Comparison of ENCODE assay signal across 8 cellular contexts in the genomic region with DNA sequence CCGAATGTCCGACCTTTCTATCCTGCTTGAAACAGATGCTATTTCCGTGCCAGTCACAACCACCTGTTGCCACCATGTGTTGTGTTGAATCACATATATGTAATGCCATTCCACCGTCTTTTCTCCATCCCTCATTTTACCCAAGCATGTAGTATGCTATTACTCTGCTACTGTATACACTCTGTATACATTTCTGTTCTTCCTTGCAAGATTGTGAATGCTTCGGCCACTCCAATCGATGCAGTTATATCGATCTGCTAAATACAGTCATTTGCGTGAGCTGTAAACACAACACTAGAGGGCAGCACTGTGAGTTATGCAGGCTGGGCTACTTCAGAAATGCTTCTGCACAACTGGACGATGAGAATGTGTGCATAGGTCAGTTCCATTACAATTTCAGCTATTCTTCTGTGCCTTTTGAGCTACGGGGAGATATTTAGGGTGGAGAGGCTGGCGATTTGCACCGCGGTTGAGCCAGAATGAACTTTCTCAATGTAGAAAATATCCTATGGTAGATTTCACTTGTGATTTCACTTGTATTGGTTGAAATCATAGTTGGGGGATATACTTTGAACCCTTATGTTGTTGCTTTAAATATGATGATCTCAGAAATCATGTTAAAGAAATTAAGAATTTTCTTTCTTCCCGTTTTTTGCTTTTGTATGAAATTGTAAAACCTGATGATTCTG.
DNase-seq lines count a peak whose midpoint lies in the region; ATAC-seq lines count a peak whose summit lies in the region.

No MANE protein-coding gene starts in this region.

- H3K4me1 Mint-ChIP-seq in activated naive CD8-positive, alpha-beta T cell treated with anti-CD3 and anti-CD28 coated beads for 36 hours = no peaks in the 10 kb centered on the region
- H3K4me1 Mint-ChIP-seq in immature natural killer cell = no peaks in the 10 kb centered on the region
- no peaks in the 10 kb centered on the region for H3K4me1 Mint-ChIP-seq in stimulated activated naive CD8-positive, alpha-beta T cell treated with anti-CD3 and anti-CD28 coated beads, Interleukin-15, amount 100 ng/mL, for 72 hours

- no peak overlapping the region for H3K4me3 Mint-ChIP-seq in activated naive CD8-positive, alpha-beta T cell treated with anti-CD3 and anti-CD28 coated beads for 36 hours
- H3K4me3 Mint-ChIP-seq in immature natural killer cell = no peak overlapping the region
- H3K4me3 Mint-ChIP-seq in stimulated activated naive CD8-positive, alpha-beta T cell treated with anti-CD3 and anti-CD28 coated beads, Interleukin-15, amount 100 ng/mL, for 72 hours = no peak overlapping the region

- no peak overlapping the region for H3K27ac Mint-ChIP-seq in activated naive CD8-positive, alpha-beta T cell treated with anti-CD3 and anti-CD28 coated beads for 36 hours
- H3K27ac Mint-ChIP-seq in immature natural killer cell = no peak overlapping the region
- H3K27ac Mint-ChIP-seq in stimulated activated naive CD8-positive, alpha-beta T cell treated with anti-CD3 and anti-CD28 coated beads, Interleukin-15, amount 100 ng/mL, for 72 hours = no peak overlapping the region

- peak; percentile 92 for ATAC-seq in GM18498 (IDR thresholded peaks at IDR 0.05; ENCODE audit: unreplicated experiment)
- ATAC-seq in HG02759 (IDR thresholded peaks at IDR 0.05; ENCODE audit: unreplicated experiment) = peak; percentile 94
- ATAC-seq in stimulated activated naive CD8-positive, alpha-beta T cell treated with anti-CD3 and anti-CD28 coated beads, Interleukin-15, amount 100 ng/mL, for 72 hours = no peak

- DNase-seq in COLO668 (lab: John Stamatoyannopoulos, UW; ENCODE audit: unreplicated experiment) (peak; percentile 33), NCI-H2107 (lab: John Stamatoyannopoulos, UW) (peak; percentile 10), immature natural killer cell (peak in 2 of 3 donors; percentile 7 to 15)
- peak; percentile 7 for DNase-seq in activated naive CD8-positive, alpha-beta T cell treated with anti-CD3 and anti-CD28 coated beads for 36 hours
- peak; percentile 14 to 18 for DNase-seq in stimulated activated naive CD8-positive, alpha-beta T cell treated with anti-CD3 and anti-CD28 coated beads, Interleukin-15, amount 100 ng/mL, for 72 hours
- no peak for DNase-seq in activated CD4-positive, CD25-positive, alpha-beta regulatory T cell treated with anti-CD3 and anti-CD28 coated beads, Interleukin-2, amount 50 U/mL, for 72 hours

- H3K9me3 Mint-ChIP-seq in activated naive CD8-positive, alpha-beta T cell treated with anti-CD3 and anti-CD28 coated beads for 36 hours = peaks cover 7% of the 10 kb centered on the region
- no peaks in the 10 kb centered on the region for H3K9me3 Mint-ChIP-seq in immature natural killer cell
- H3K9me3 Mint-ChIP-seq in stimulated activated naive CD8-positive, alpha-beta T cell treated with anti-CD3 and anti-CD28 coated beads, Interleukin-15, amount 100 ng/mL, for 72 hours = no peaks in the 10 kb centered on the region

- no peaks in the 10 kb centered on the region for H3K36me3 Mint-ChIP-seq in activated naive CD8-positive, alpha-beta T cell treated with anti-CD3 and anti-CD28 coated beads for 36 hours
- no peaks in the 10 kb centered on the region for H3K36me3 Mint-ChIP-seq in immature natural killer cell

- H3K27me3 Mint-ChIP-seq in activated naive CD8-positive, alpha-beta T cell treated with anti-CD3 and anti-CD28 coated beads for 36 hours = peaks cover 4% of the 10 kb centered on the region
- H3K27me3 Mint-ChIP-seq in immature natural killer cell (ENCODE audit: low read depth in 3 of 3) = peaks cover 0 to 6% (median 3%) of the 10 kb centered on the region in 3 donors
- H3K27me3 Mint-ChIP-seq in stimulated activated naive CD8-positive, alpha-beta T cell treated with anti-CD3 and anti-CD28 coated beads, Interleukin-15, amount 100 ng/mL, for 72 hours = peaks cover 13% of the 10 kb centered on the region
